ENCODE assay signal across 1 cellular context in genomic region chrX:69221239-69222102, GRCh38.
TF ChIP-seq lines count a peak whose summit lies in the region.

No MANE protein-coding gene starts in this region.

TF ChIP-seq in GM23338, 12 proteins besides CTCF, POLR2A, EP300 and RAD21:
- TF ChIP-seq ZNF462 (CRISPR knock-in tag; IDR thresholded peaks at IDR 0.05) (no peak), ZNF114 (CRISPR knock-in tag; IDR thresholded peaks at IDR 0.05) (no peak), ETS1 (IDR thresholded peaks at IDR 0.05) (no peak), STAT1 (IDR thresholded peaks at IDR 0.05; ENCODE audit: unreplicated experiment) (no peak), CREB1 (CRISPR knock-in tag; IDR thresholded peaks at IDR 0.05; ENCODE audit: low read depth) (no peak), JUNB (IDR thresholded peaks at IDR 0.05; ENCODE audit: unreplicated experiment) (no peak), EZH2phosphoT487 (IDR thresholded peaks at IDR 0.05; ENCODE audit: unreplicated experiment) (no peak), EZH2 (IDR thresholded peaks at IDR 0.05; ENCODE audit: low read depth, unreplicated experiment) (no peak), POLR2AphosphoS5 (IDR thresholded peaks at IDR 0.05; ENCODE audit: low read depth) (no peak), ZNF331 (CRISPR knock-in tag; IDR thresholded peaks at IDR 0.05; ENCODE audit: low read depth) (no peak), REST (IDR thresholded peaks at IDR 0.05; ENCODE audit: unreplicated experiment) (no peak), NANOG (IDR thresholded peaks at IDR 0.05; ENCODE audit: borderline replicate concordance) (no peak)
